In genomic region chr22:49961601-49962011, GRCh38 we compare ENCODE assay signal across 8 cellular contexts. TPM values are rescaled to one million over a fixed set of nuclear protein-coding genes. Genes with fewer than 3 reads are reported as not detected.
DNase-seq lines count a peak whose midpoint lies in the region; ATAC-seq and TF ChIP-seq lines count a peak whose summit lies in the region.

No MANE protein-coding gene starts in this region.

- CTCF ChIA-PET in CD8-positive, alpha-beta memory T cell (lab: Charles Lee), result interaction anchor here (1.0 to 1.6 kb wide), 2 partner anchors 9 to 69 kb away, joined by 4 to 5 read pairs; no protein-coding TSS in a partner anchor
- CTCF ChIA-PET in PC-9 (lab: Charles Lee), result interaction anchor here (0.5 to 1.1 kb wide), 4 partner anchors 10 to 404 kb away, joined by 3 to 14 read pairs (median 8); no protein-coding TSS in a partner anchor

- peaks cover 26% of the 10 kb centered on the region for H3K79me1 ChIP-seq in neuronal stem cell (ENCODE audit: low read depth, low read length)

- peaks cover 8 to 39% (median 22%) of the 10 kb centered on the region in 3 donors for H3K4me1 Mint-ChIP-seq in CD8-positive, alpha-beta memory T cell
- peaks cover 25% of the 10 kb centered on the region for H3K4me1 Mint-ChIP-seq in endothelial cell (ENCODE audit: unreplicated experiment)

- peak overlapping the region; percentile 79 for H3K27ac ChIP-seq in CD8-positive, alpha-beta memory T cell (ENCODE audit: low read depth, low read length)
- H3K27ac ChIP-seq in PC-9 (peak overlapping the region; percentile 56), neuronal stem cell (replicated peaks; ENCODE audit: low read length) (no peak overlapping the region)

- peak overlapping the region; percentile 91 to 99 (median 93) for H3K27ac Mint-ChIP-seq in CD8-positive, alpha-beta memory T cell
- H3K27ac Mint-ChIP-seq in endothelial cell (ENCODE audit: unreplicated experiment), result peak overlapping the region; percentile 24

- TF ChIP-seq CTCF in PC-9 (conservative IDR thresholded peaks at IDR 0.05), result no peak
- TF ChIP-seq CTCF in endothelial cell (IDR thresholded peaks at IDR 0.05; ENCODE audit: unreplicated experiment), result no peak

- H3K9me3 ChIP-seq in CD8-positive, alpha-beta memory T cell (ENCODE audit: low read length), result no peaks in the 10 kb centered on the region
- H3K9me3 ChIP-seq in PC-9 (ENCODE audit: insufficient read depth, low read depth) (no peaks in the 10 kb centered on the region), neuronal stem cell (replicated peaks in 1 of 2; ENCODE audit: control insufficient read depth in 2 of 2, insufficient read depth in 1 of 2, low read depth in 1 of 2, low read length in 2 of 2) (no peaks in the 10 kb centered on the region)

- peak overlapping the region; percentile 97 for H2AK5ac ChIP-seq in neuronal stem cell (ENCODE audit: low read depth, low read length)

- no peaks in the 10 kb centered on the region for H3K9me2 ChIP-seq in PC-9 (ENCODE audit: insufficient read depth)

- peak overlapping the region; percentile 85 for H2BK15ac ChIP-seq in neuronal stem cell (ENCODE audit: low read length)

- DNase-seq in CD8-positive, alpha-beta memory T cell, result no peak
- DNase-seq in PC-9 (no peak), endothelial cell (ENCODE audit: low spot score) (peak; percentile 11), neuronal stem cell (ENCODE audit: low spot score) (no peak), COR-L47 (lab: John Stamatoyannopoulos, UW) (no peak), NCI-H2196 treated with DMSO at 0.1 percent for 48 hours (lab: John Stamatoyannopoulos, UW; ENCODE audit: unreplicated experiment) (no peak)

- H3K23ac ChIP-seq in neuronal stem cell (ENCODE audit: low read depth, low read length, poor library complexity), result peak overlapping the region; percentile 93

- peaks cover 0 to 5% of the 10 kb centered on the region in 2 donors for H3K27me3 Mint-ChIP-seq in CD8-positive, alpha-beta memory T cell
- H3K27me3 Mint-ChIP-seq in endothelial cell (ENCODE audit: unreplicated experiment), result peaks cover 9% of the 10 kb centered on the region

- H3K79me2 ChIP-seq in PC-9 (ENCODE audit: low read depth), result peaks cover 46% of the 10 kb centered on the region

- H3K4me1 ChIP-seq in CD8-positive, alpha-beta memory T cell (ENCODE audit: insufficient read depth, low read length), result peaks cover 29% of the 10 kb centered on the region
- H3K4me1 ChIP-seq in PC-9 (replicated peaks; ENCODE audit: insufficient read depth) (peaks cover 36% of the 10 kb centered on the region), neuronal stem cell (ENCODE audit: control insufficient read depth in 2 of 2, insufficient read depth in 1 of 2, low read depth in 1 of 2, low read length in 2 of 2) (peaks cover 20 to 25% of the 10 kb centered on the region in 2 donors)

- H3K9ac ChIP-seq in neuronal stem cell (ENCODE audit: low read depth, low read length, poor library complexity), result peak overlapping the region; percentile 99

- ATAC-seq in GM18505 (IDR thresholded peaks at IDR 0.05; ENCODE audit: unreplicated experiment) (no peak), HG03175 (IDR thresholded peaks at IDR 0.05; ENCODE audit: unreplicated experiment) (no peak)

- peak overlapping the region; percentile 93 for H3K4ac ChIP-seq in neuronal stem cell (ENCODE audit: low read length)

- POLR2A ChIA-PET in CD8-positive, alpha-beta memory T cell (lab: Charles Lee), result interaction anchor here (0.8 to 3.3 kb wide), 6 partner anchors 7 to 229 kb away, joined by 3 to 30 read pairs (median 5); no protein-coding TSS in a partner anchor
- POLR2A ChIA-PET in PC-9 (lab: Charles Lee; ENCODE audit: unreplicated experiment), result interaction anchor here (0.6 to 1.0 kb wide), 5 partner anchors 9 to 47 kb away, joined by 3 to 10 read pairs (median 3); no protein-coding TSS in a partner anchor

- peaks cover 0 to 31% (median 4%) of the 10 kb centered on the region in 3 donors for H3K36me3 Mint-ChIP-seq in CD8-positive, alpha-beta memory T cell
- H3K36me3 Mint-ChIP-seq in endothelial cell (ENCODE audit: low read depth, unreplicated experiment), result peaks cover 8% of the 10 kb centered on the region

- H3K4me3 Mint-ChIP-seq in CD8-positive, alpha-beta memory T cell, result peak overlapping the region; percentile 86 to 97 (median 93)
- peak overlapping the region; percentile 95 for H3K4me3 Mint-ChIP-seq in endothelial cell (ENCODE audit: unreplicated experiment)

- H3K18ac ChIP-seq in neuronal stem cell (ENCODE audit: low read length), result peak overlapping the region; percentile 98

- intact Hi-C loops in PC-9 (cut with micrococcal nuclease; ENCODE audit: unreplicated experiment), result loop anchor here (1.0 to 2.0 kb wide), 3 partner anchors 25 to 67 kb away; no protein-coding TSS in a partner anchor

- H4K8ac ChIP-seq in neuronal stem cell (ENCODE audit: low read depth, low read length), result no peak overlapping the region

- H2BK12ac ChIP-seq in neuronal stem cell (ENCODE audit: low read length), result peak overlapping the region; percentile 63

- peaks cover 0 to 4% (median 0%) of the 10 kb centered on the region in 5 donors for H3K9me3 Mint-ChIP-seq in CD8-positive, alpha-beta memory T cell
- no peaks in the 10 kb centered on the region for H3K9me3 Mint-ChIP-seq in endothelial cell (ENCODE audit: unreplicated experiment)

- H3F3A ChIP-seq in PC-9 (ENCODE audit: insufficient read depth, low read depth), result peaks cover 49% of the 10 kb centered on the region

- H3K36me3 ChIP-seq in CD8-positive, alpha-beta memory T cell (ENCODE audit: insufficient read depth, low read length), result peaks cover 13% of the 10 kb centered on the region
- H3K36me3 ChIP-seq in PC-9 (ENCODE audit: low read depth), result peaks cover 31% of the 10 kb centered on the region
- peaks cover 21 to 29% of the 10 kb centered on the region in 2 donors for H3K36me3 ChIP-seq in neuronal stem cell (replicated peaks in 1 of 2; ENCODE audit: control insufficient read depth in 2 of 2, insufficient read depth in 2 of 2, low read length in 2 of 2)

- peaks cover 48% of the 10 kb centered on the region for H4K20me1 ChIP-seq in PC-9 (ENCODE audit: insufficient read depth)

- H4K91ac ChIP-seq in neuronal stem cell (ENCODE audit: low read depth, low read length, poor library complexity), result no peak overlapping the region

- no peak for TF ChIP-seq POLR2A in GM18505 (IDR thresholded peaks at IDR 0.05; ENCODE audit: borderline replicate concordance, extremely low read depth, insufficient read depth, insufficient read length)

- peak overlapping the region; percentile 71 for H3K4me3 ChIP-seq in CD8-positive, alpha-beta memory T cell (ENCODE audit: low read length)
- H3K4me3 ChIP-seq in PC-9 (peak overlapping the region; percentile 97), neuronal stem cell (ENCODE audit: low read length in 2 of 2) (peak overlapping the region; percentile 84 to 89)

- BruUV-seq in PC-9 (replicated peaks; lab: Mats Ljungman, UMichigan), result no TSS peak

- WGBS in neuronal stem cell (ENCODE audit: extremely low coverage in 2 of 2, insufficient read length in 2 of 2, insufficient replicate concordance in 1 of 2), 2 donors, result no CpG with 5 or more reads among the region's 49 CpGs

- no peaks in the 10 kb centered on the region for H3K27me3 ChIP-seq in CD8-positive, alpha-beta memory T cell (ENCODE audit: insufficient read depth, low read length, poor library complexity, severe bottlenecking)
- H3K27me3 ChIP-seq in PC-9 (ENCODE audit: insufficient read depth, low read depth) (no peaks in the 10 kb centered on the region), neuronal stem cell (ENCODE audit: control insufficient read depth in 3 of 3, insufficient read depth in 3 of 3, low read depth in 1 of 3, low read length in 3 of 3) (peaks cover 0 to 7% (median 2%) of the 10 kb centered on the region in 3 experiments)

- H2BK5ac ChIP-seq in neuronal stem cell (ENCODE audit: low read length), result peak overlapping the region; percentile 97

- H2AFZ ChIP-seq in PC-9 (no peak overlapping the region), neuronal stem cell (ENCODE audit: low read length) (peak overlapping the region; percentile 98)

- peak overlapping the region; percentile 96 for H2BK120ac ChIP-seq in neuronal stem cell (ENCODE audit: low read depth, low read length)

- H3K14ac ChIP-seq in neuronal stem cell (ENCODE audit: low read length), result peak overlapping the region; percentile 100

- H3K4me2 ChIP-seq in PC-9 (peak overlapping the region; percentile 99), neuronal stem cell (ENCODE audit: insufficient read depth, low read length, poor library complexity, severe bottlenecking) (peak overlapping the region; percentile 91)

RNA-seq across cellular contexts. Expression of gene PIM3, which starts 1.0 kb away (rescaled TPM):
- 100 to 1,000 TPM; 202 to 227 TPM for total RNA-seq in CD8-positive, alpha-beta memory T cell
- polyA plus RNA-seq in CD8-positive, alpha-beta memory T cell, result 39.3 TPM
- 67.0 and 84.8 TPM in 2 replicates for total RNA-seq in PC-9 (2021)
- 112 TPM for total RNA-seq in endothelial cell (ENCODE audit: unreplicated experiment)
- 38.0 TPM for polyA plus RNA-seq in neuronal stem cell (2013, experiment 1 of 2)
- 37.0 TPM for polyA plus RNA-seq in neuronal stem cell (2013, experiment 2 of 2)

RNA-seq across cellular contexts. Expression of gene CRELD2, which starts 43.2 kb away (rescaled TPM):
- 10 to 100 TPM; 49.4 to 50.7 TPM for total RNA-seq in CD8-positive, alpha-beta memory T cell
- polyA plus RNA-seq in CD8-positive, alpha-beta memory T cell, result 53.2 TPM
- total RNA-seq in PC-9 (2021), result 30.7 and 34.1 TPM in 2 replicates
- 207 TPM for total RNA-seq in endothelial cell (ENCODE audit: unreplicated experiment)
- polyA plus RNA-seq in neuronal stem cell (2013, experiment 1 of 2), result 12.6 TPM
- 12.2 TPM for polyA plus RNA-seq in neuronal stem cell (2013, experiment 2 of 2)

RNA-seq across cellular contexts. Expression of gene ALG12, which starts 43.4 kb away (rescaled TPM):
- 10 to 100 TPM; 21.0 TPM for total RNA-seq in CD8-positive, alpha-beta memory T cell
- polyA plus RNA-seq in CD8-positive, alpha-beta memory T cell, result 21.8 TPM
- 16.8 and 19.2 TPM in 2 replicates for total RNA-seq in PC-9 (2021)
- total RNA-seq in endothelial cell (ENCODE audit: unreplicated experiment), result 23.2 TPM
- 9.3 TPM for polyA plus RNA-seq in neuronal stem cell (2013, experiment 1 of 2)
- polyA plus RNA-seq in neuronal stem cell (2013, experiment 2 of 2), result 9.1 TPM

RNA-seq across cellular contexts. Expression of gene IL17REL, which starts 51.0 kb away (rescaled TPM):
- under 1 TPM; 0.20 to 0.29 TPM for total RNA-seq in CD8-positive, alpha-beta memory T cell
- not detected for polyA plus RNA-seq in CD8-positive, alpha-beta memory T cell
- total RNA-seq in PC-9 (2021) (not detected in 2 replicates), endothelial cell (ENCODE audit: unreplicated experiment) (0.15 TPM)
- polyA plus RNA-seq in neuronal stem cell (2013, experiment 1 of 2), result 0.07 TPM
- 0.07 TPM for polyA plus RNA-seq in neuronal stem cell (2013, experiment 2 of 2)
